8 cellular contexts compared by ENCODE assay signal in genomic region chr9:91659529-91660294, GRCh38.
DNase-seq lines count a peak whose midpoint lies in the region; ATAC-seq and TF ChIP-seq lines count a peak whose summit lies in the region.

No MANE protein-coding gene starts in this region.

- CTCF ChIA-PET in activated naive CD4-positive, alpha-beta T cell treated with anti-CD3 and anti-CD28 coated beads for 36 hours (lab: Charles Lee) = interaction anchor here (1.4 kb wide), 1 partner anchor 744 kb away, joined by 4 read pairs; no protein-coding TSS in a partner anchor

- intact Hi-C loops in activated naive CD4-positive, alpha-beta T cell treated with anti-CD3 and anti-CD28 coated beads for 36 hours (cut with micrococcal nuclease) = no loop called here

- no peaks in the 10 kb centered on the region for H3K9me3 Mint-ChIP-seq in activated naive CD4-positive, alpha-beta T cell treated with anti-CD3 and anti-CD28 coated beads for 36 hours
- no peaks in the 10 kb centered on the region for H3K9me3 Mint-ChIP-seq in stimulated activated memory B cell treated with anti-CD40 and anti-IgM and Interleukin-4, amounts not matched to agents 10 μg/mL and 1 μg/mL and 100 μg/mL, for 72 hours

- no peaks in the 10 kb centered on the region for H3K27me3 Mint-ChIP-seq in activated naive CD4-positive, alpha-beta T cell treated with anti-CD3 and anti-CD28 coated beads for 36 hours (ENCODE audit: low read depth)
- peaks cover 52% of the 10 kb centered on the region for H3K27me3 Mint-ChIP-seq in stimulated activated memory B cell treated with anti-CD40 and anti-IgM and Interleukin-4, amounts not matched to agents 10 μg/mL and 1 μg/mL and 100 μg/mL, for 72 hours

- no peak overlapping the region for H3K9ac ChIP-seq in OCI-LY3 (ENCODE audit: low read length)

- H3K9me3 ChIP-seq in OCI-LY3 (ENCODE audit: insufficient read depth, low read length) (no peaks in the 10 kb centered on the region), tibial nerve (no peaks in the 10 kb centered on the region)

- no peaks in the 10 kb centered on the region for H3K4me1 Mint-ChIP-seq in activated naive CD4-positive, alpha-beta T cell treated with anti-CD3 and anti-CD28 coated beads for 36 hours (ENCODE audit: low read depth)
- H3K4me1 Mint-ChIP-seq in stimulated activated memory B cell treated with anti-CD40 and anti-IgM and Interleukin-4, amounts not matched to agents 10 μg/mL and 1 μg/mL and 100 μg/mL, for 72 hours = peaks cover 7% of the 10 kb centered on the region

- no peaks in the 10 kb centered on the region for H4K20me1 ChIP-seq in OCI-LY3 (ENCODE audit: insufficient read depth, low read length)

- H3K4me2 ChIP-seq in OCI-LY3 (ENCODE audit: low read length) = no peak overlapping the region

- H3K4me3 ChIP-seq in OCI-LY3 (ENCODE audit: low read length) (no peak overlapping the region), tibial nerve (no peak overlapping the region)

- WGBS in tibial nerve, 2 donors = 45 to 65% methylated on average over 4 of the region's 4 CpGs

- ATAC-seq in stimulated activated memory B cell treated with anti-CD40 and anti-IgM and Interleukin-4, amounts not matched to agents 10 μg/mL and 1 μg/mL and 100 μg/mL, for 72 hours = no peak
- ATAC-seq in GM18511 (IDR thresholded peaks at IDR 0.05; ENCODE audit: unreplicated experiment) = no peak

- peaks cover 23% of the 10 kb centered on the region for H3K27me3 ChIP-seq in OCI-LY3 (ENCODE audit: low read depth, low read length)
- no peaks in the 10 kb centered on the region for H3K27me3 ChIP-seq in tibial nerve

- DNase-seq in activated naive CD4-positive, alpha-beta T cell treated with anti-CD3 and anti-CD28 coated beads for 36 hours = peak; percentile 10
- no peak for DNase-seq in activated naive CD4-positive, alpha-beta T cell treated with anti-CD3 and anti-CD28 coated beads, Interleukin-2, amount 50 U/mL, for 16 hours
- DNase-seq in fibroblast of gingiva (ENCODE audit: low read depth) (peak; percentile 36), tibial nerve (ENCODE audit: low spot score in 2 of 2) (no peak), NCI-H146 treated with DMSO at 0.1 percent for 48 hours (lab: John Stamatoyannopoulos, UW; ENCODE audit: unreplicated experiment) (no peak)

- no peak for TF ChIP-seq POLR2A in tibial nerve (IDR thresholded peaks at IDR 0.05)

- H3K27ac Mint-ChIP-seq in activated naive CD4-positive, alpha-beta T cell treated with anti-CD3 and anti-CD28 coated beads for 36 hours = no peak overlapping the region
- H3K27ac Mint-ChIP-seq in stimulated activated memory B cell treated with anti-CD40 and anti-IgM and Interleukin-4, amounts not matched to agents 10 μg/mL and 1 μg/mL and 100 μg/mL, for 72 hours = no peak overlapping the region

- TF ChIP-seq CTCF in OCI-LY3 (IDR thresholded peaks at IDR 0.05; ENCODE audit: low read depth, low read length) (peak; percentile 44), tibial nerve (IDR thresholded peaks at IDR 0.05) (peak in 4 of 5 experiments; percentile 7 to 25 (median 10))

- no peak overlapping the region for H2AFZ ChIP-seq in OCI-LY3 (ENCODE audit: low read depth, low read length)

- H3K27ac ChIP-seq in OCI-LY3 (ENCODE audit: low read length) (no peak overlapping the region), tibial nerve (no peak overlapping the region)

- H3K36me3 Mint-ChIP-seq in activated naive CD4-positive, alpha-beta T cell treated with anti-CD3 and anti-CD28 coated beads for 36 hours (ENCODE audit: low read depth) = no peaks in the 10 kb centered on the region
- no peaks in the 10 kb centered on the region for H3K36me3 Mint-ChIP-seq in stimulated activated memory B cell treated with anti-CD40 and anti-IgM and Interleukin-4, amounts not matched to agents 10 μg/mL and 1 μg/mL and 100 μg/mL, for 72 hours

- no peak overlapping the region for H3K4me3 Mint-ChIP-seq in activated naive CD4-positive, alpha-beta T cell treated with anti-CD3 and anti-CD28 coated beads for 36 hours
- no peak overlapping the region for H3K4me3 Mint-ChIP-seq in stimulated activated memory B cell treated with anti-CD40 and anti-IgM and Interleukin-4, amounts not matched to agents 10 μg/mL and 1 μg/mL and 100 μg/mL, for 72 hours

- peaks cover 11% of the 10 kb centered on the region for H3K4me1 ChIP-seq in OCI-LY3 (ENCODE audit: low read length)
- H3K4me1 ChIP-seq in tibial nerve = no peaks in the 10 kb centered on the region

- no peaks in the 10 kb centered on the region for H3K79me2 ChIP-seq in OCI-LY3 (ENCODE audit: low read length)

- TF ChIP-seq EP300 in tibial nerve (IDR thresholded peaks at IDR 0.05) = no peak

- no peaks in the 10 kb centered on the region for H3K36me3 ChIP-seq in OCI-LY3 (replicated peaks; ENCODE audit: low read depth, low read length)
- H3K36me3 ChIP-seq in tibial nerve = no peaks in the 10 kb centered on the region

Comparison
In these comparisons a context has a peak if more than half of its experiments do, and no peak if none do; other contexts are left out.
1. DNase-seq: peak in activated naive CD4-positive, alpha-beta T cell treated with anti-CD3 and anti-CD28 coated beads for 36 hours (single experiment) and fibroblast of gingiva (single experiment); none in activated naive CD4-positive, alpha-beta T cell treated with anti-CD3 and anti-CD28 coated beads, Interleukin-2, amount 50 U/mL, for 16 hours (single experiment), tibial nerve (0 of 2) and NCI-H146 treated with DMSO at 0.1 percent for 48 hours (single experiment).